ENCODE assay signal across 12 cellular contexts in genomic region chr12:88062464-88062863, GRCh38. TPM values are rescaled to one million over a fixed set of nuclear protein-coding genes. Genes with fewer than 3 reads are reported as not detected.
DNase-seq lines count a peak whose midpoint lies in the region; ATAC-seq and TF ChIP-seq lines count a peak whose summit lies in the region.
"Had no signal": no experiment of that assay in that cellular context is flagged by ENCODE, and none has a peak within 500 bp of the region (broad histone marks: within the 10 kb centered on the region; RNA-seq: fewer than 3 reads in every experiment).

No MANE protein-coding gene starts in this region.

- H3K27me3 Mint-ChIP-seq in stimulated activated naive B cell treated with anti-CD40 and anti-IgM and Interleukin-4, amounts not matched to agents 10 μg/mL and 1 μg/mL and 100 μg/mL, for 72 hours, result no peaks in the 10 kb centered on the region
- H3K27me3 Mint-ChIP-seq in activated naive CD8-positive, alpha-beta T cell treated with anti-CD3 and anti-CD28 coated beads for 36 hours, result no peaks in the 10 kb centered on the region
- no peaks in the 10 kb centered on the region for H3K27me3 Mint-ChIP-seq in endothelial cell (ENCODE audit: unreplicated experiment)

- peak overlapping the region; percentile 49 for H3K27ac Mint-ChIP-seq in stimulated activated naive B cell treated with anti-CD40 and anti-IgM and Interleukin-4, amounts not matched to agents 10 μg/mL and 1 μg/mL and 100 μg/mL, for 72 hours
- H3K27ac Mint-ChIP-seq in activated naive CD8-positive, alpha-beta T cell treated with anti-CD3 and anti-CD28 coated beads for 36 hours, result no peak overlapping the region
- no peak overlapping the region for H3K27ac Mint-ChIP-seq in endothelial cell (ENCODE audit: unreplicated experiment)

- peaks cover 19 to 34% of the 10 kb centered on the region in 2 donors for H3K36me3 Mint-ChIP-seq in stimulated activated naive B cell treated with anti-CD40 and anti-IgM and Interleukin-4, amounts not matched to agents 10 μg/mL and 1 μg/mL and 100 μg/mL, for 72 hours
- H3K36me3 Mint-ChIP-seq in activated naive CD8-positive, alpha-beta T cell treated with anti-CD3 and anti-CD28 coated beads for 36 hours, result peaks cover 24% of the 10 kb centered on the region
- H3K36me3 Mint-ChIP-seq in endothelial cell (ENCODE audit: low read depth, unreplicated experiment), result no peaks in the 10 kb centered on the region

- no peaks in the 10 kb centered on the region for H3K9me3 Mint-ChIP-seq in stimulated activated naive B cell treated with anti-CD40 and anti-IgM and Interleukin-4, amounts not matched to agents 10 μg/mL and 1 μg/mL and 100 μg/mL, for 72 hours
- H3K9me3 Mint-ChIP-seq in activated naive CD8-positive, alpha-beta T cell treated with anti-CD3 and anti-CD28 coated beads for 36 hours, result no peaks in the 10 kb centered on the region
- no peaks in the 10 kb centered on the region for H3K9me3 Mint-ChIP-seq in endothelial cell (ENCODE audit: unreplicated experiment)

- ATAC-seq in HG02588 (IDR thresholded peaks at IDR 0.05; ENCODE audit: unreplicated experiment), result peak; percentile 68
- ATAC-seq in HG03354 (IDR thresholded peaks at IDR 0.05; ENCODE audit: poor library complexity, severe bottlenecking, unreplicated experiment), result peak; percentile 73
- ATAC-seq in stimulated activated naive B cell treated with anti-CD40 and anti-IgM and Interleukin-4, amounts not matched to agents 10 μg/mL and 1 μg/mL and 100 μg/mL, for 72 hours (replicated peaks), result peak; percentile 85

- no peak for TF ChIP-seq CTCF in endothelial cell (IDR thresholded peaks at IDR 0.05; ENCODE audit: unreplicated experiment)

- peak overlapping the region; percentile 44 to 52 for H3K4me3 Mint-ChIP-seq in stimulated activated naive B cell treated with anti-CD40 and anti-IgM and Interleukin-4, amounts not matched to agents 10 μg/mL and 1 μg/mL and 100 μg/mL, for 72 hours
- H3K4me3 Mint-ChIP-seq in activated naive CD8-positive, alpha-beta T cell treated with anti-CD3 and anti-CD28 coated beads for 36 hours, result no peak overlapping the region
- no peak overlapping the region for H3K4me3 Mint-ChIP-seq in endothelial cell (ENCODE audit: unreplicated experiment)

- H3K4me1 Mint-ChIP-seq in stimulated activated naive B cell treated with anti-CD40 and anti-IgM and Interleukin-4, amounts not matched to agents 10 μg/mL and 1 μg/mL and 100 μg/mL, for 72 hours, result peaks cover 16 to 27% of the 10 kb centered on the region in 2 donors
- H3K4me1 Mint-ChIP-seq in activated naive CD8-positive, alpha-beta T cell treated with anti-CD3 and anti-CD28 coated beads for 36 hours, result peaks cover 9% of the 10 kb centered on the region
- no peaks in the 10 kb centered on the region for H3K4me1 Mint-ChIP-seq in endothelial cell (ENCODE audit: unreplicated experiment)

- peak; percentile 30 for DNase-seq in NOMO-1 treated with DMSO at 0.1 percent for 48 hours (lab: John Stamatoyannopoulos, UW; ENCODE audit: unreplicated experiment)
- DNase-seq in NOMO-1 treated with dmso at 0.1 percent for 144 hours (lab: John Stamatoyannopoulos, UW; ENCODE audit: unreplicated experiment), result no peak
- no peak for DNase-seq in stimulated activated naive B cell treated with anti-CD40 and anti-IgM and Interleukin-4, amounts not matched to agents 10 μg/mL and 1 μg/mL and 100 μg/mL, for 72 hours
- no peak for DNase-seq in activated naive CD8-positive, alpha-beta T cell treated with anti-CD3 and anti-CD28 coated beads for 36 hours
- DNase-seq in DMS 273 treated with DMSO at 0.1 percent for 48 hours (lab: John Stamatoyannopoulos, UW), result no peak
- no peak for DNase-seq in endothelial cell (ENCODE audit: low spot score)
- DNase-seq: activated effector memory CD4-positive, alpha-beta T cell treated with Interleukin-2 at 50 U/mL for 16 hours; NCI-H2171; stomach had no signal

RNA-seq across cellular contexts. Expression of gene C12orf50, which starts 33.3 kb away (rescaled TPM):
- total RNA-seq in activated naive CD8-positive, alpha-beta T cell treated with anti-CD3 and anti-CD28 coated beads for 36 hours, result under 1 TPM in 1 of 2 experiments, not detected in 1; 0.16 TPM
- total RNA-seq in endothelial cell (ENCODE audit: unreplicated experiment), result not detected
- total RNA-seq: kidney epithelial cell, stomach had no signal

Comparison
In these comparisons a context has a peak if more than half of its experiments do, and no peak if none do; other contexts are left out.
1. H3K4me3 Mint-ChIP-seq: peak in stimulated activated naive B cell treated with anti-CD40 and anti-IgM and Interleukin-4, amounts not matched to agents 10 μg/mL and 1 μg/mL and 100 μg/mL, for 72 hours (2 of 2); none in activated naive CD8-positive, alpha-beta T cell treated with anti-CD3 and anti-CD28 coated beads for 36 hours (single experiment) and endothelial cell (single experiment).
2. Peak in every context shown above with its lines, with median percentiles within 50 percentile points of each other: ATAC-seq.